Comparison of ENCODE assay signal across 13 cellular contexts in genomic region chr6:168319279-168320051, GRCh38. TPM values are rescaled to one million over a fixed set of nuclear protein-coding genes. Genes with fewer than 3 reads are reported as not detected.
DNase-seq lines count a peak whose midpoint lies in the region; ATAC-seq and TF ChIP-seq lines count a peak whose summit lies in the region.
"Had no signal": no experiment of that assay in that cellular context is flagged by ENCODE, and none has a peak within 500 bp of the region (broad histone marks: within the 10 kb centered on the region; RNA-seq: fewer than 3 reads in every experiment).

Gene DACT2, minus strand, starts transcription at chr6:168319777. Its CDS starts 144 bp downstream, at chr6:168319633.

- no peaks in the 10 kb centered on the region for H3K27me3 Mint-ChIP-seq in progenitor cell of endocrine pancreas

- no peak within 1 kb of the TSS for H3K27ac ChIP-seq in HUES48 (ENCODE audit: low read depth, low read length)
- no peak within 1 kb of the TSS for H3K27ac ChIP-seq in colonic mucosa

- no peaks in the 10 kb centered on the region for H3K36me3 ChIP-seq in HUES48 (ENCODE audit: control insufficient read depth, insufficient read depth, low read length)
- H3K36me3 ChIP-seq in colonic mucosa = no peaks in the 10 kb centered on the region

- H3K9ac ChIP-seq in HUES48 (ENCODE audit: low read depth, low read length) = no peak within 1 kb of the TSS
- peak within 1 kb of the TSS; percentile 30 to 74 for H3K9ac ChIP-seq in colonic mucosa (ENCODE audit: low read depth in 2 of 2, low read length in 2 of 2)

- intact Hi-C loops in colonic mucosa (cut with DNase I) = no loop called here

- TF ChIP-seq POLR2A in GM18505 (IDR thresholded peaks at IDR 0.05; ENCODE audit: borderline replicate concordance, extremely low read depth, insufficient read depth, insufficient read length) = no peak

- DNase-seq in colonic mucosa = no peak
- DNase-seq in iPS-NIHi11 (ENCODE audit: low spot score) = peak; percentile 53
- peak; percentile 65 for DNase-seq in progenitor cell of endocrine pancreas (ENCODE audit: low spot score, unreplicated experiment)
- DNase-seq in NCI-H2107 (lab: John Stamatoyannopoulos, UW) = no peak
- no peak for DNase-seq in activated CD4-positive, CD25-positive, alpha-beta regulatory T cell treated with anti-CD3 and anti-CD28 coated beads, Interleukin-2, amount 50 U/mL, for 72 hours
- no peak for DNase-seq in stimulated activated CD8-positive, alpha-beta memory T cell treated with anti-CD3 and anti-CD28 coated beads, Interleukin-4, amount 100 ng/mL, for 48 hours
- DNase-seq: CD4-positive, CD25-positive, alpha-beta regulatory T cell; T1000 had no signal

- peaks cover 34% of the 10 kb centered on the region for H3K4me1 Mint-ChIP-seq in progenitor cell of endocrine pancreas (ENCODE audit: low read depth)

- TF ChIP-seq CTCF in colonic mucosa (IDR thresholded peaks at IDR 0.05) (no peak), progenitor cell of endocrine pancreas (IDR thresholded peaks at IDR 0.05; ENCODE audit: unreplicated experiment) (no peak)

- H3K4me3 ChIP-seq in HUES48 (ENCODE audit: low read depth, low read length) (peak within 1 kb of the TSS; percentile 67), colonic mucosa (peak within 1 kb of the TSS; percentile 52)
- H3K4me3 ChIP-seq: GM12878 had no signal

- peaks cover 11% of the 10 kb centered on the region for H3K4me1 ChIP-seq in HUES48 (ENCODE audit: control insufficient read depth, insufficient read depth, low read length)
- H3K4me1 ChIP-seq in colonic mucosa = no peaks in the 10 kb centered on the region

- H3K27me3 ChIP-seq in HUES48 (ENCODE audit: control insufficient read depth, insufficient read depth, low read length) = peaks cover 25% of the 10 kb centered on the region
- peaks cover 5% of the 10 kb centered on the region for H3K27me3 ChIP-seq in colonic mucosa

- no peak for ATAC-seq in GM18505 (IDR thresholded peaks at IDR 0.05; ENCODE audit: unreplicated experiment)
- ATAC-seq: GM12878 had no signal

- H3K9me3 Mint-ChIP-seq in progenitor cell of endocrine pancreas (ENCODE audit: low read depth) = peaks cover 12% of the 10 kb centered on the region

- peak within 1 kb of the TSS; percentile 92 for H3K4me3 Mint-ChIP-seq in progenitor cell of endocrine pancreas (ENCODE audit: low read depth)

- no peaks in the 10 kb centered on the region; the same call in 1 of the 2 replicates for H3K9me3 ChIP-seq in HUES48 (ENCODE audit: control insufficient read depth, insufficient read depth, low read length)
- no peaks in the 10 kb centered on the region for H3K9me3 ChIP-seq in colonic mucosa

- peaks cover 6% of the 10 kb centered on the region for H3K36me3 Mint-ChIP-seq in progenitor cell of endocrine pancreas (ENCODE audit: insufficient read depth)
- H3K36me3 Mint-ChIP-seq: CD4-positive, CD25-positive, alpha-beta regulatory T cell had no signal

- peak within 1 kb of the TSS; percentile 93 for H3K27ac Mint-ChIP-seq in progenitor cell of endocrine pancreas
- H3K27ac Mint-ChIP-seq: CD4-positive, CD25-positive, alpha-beta regulatory T cell had no signal

RNA-seq across cellular contexts. Expression of gene DACT2, which starts in this region (rescaled TPM):
- total RNA-seq in colonic mucosa (1 to 10 TPM; 2.0 TPM), progenitor cell of endocrine pancreas (30.5 and 33.2 TPM in 2 replicates)
- total RNA-seq: CD4-positive, CD25-positive, alpha-beta regulatory T cell; dermis microvascular lymphatic vessel endothelial cell; GM12878; lung microvascular endothelial cell had no signal

Comparison
In these comparisons a context has a peak if more than half of its experiments do, and no peak if none do; other contexts are left out.
1. RNA of gene DACT2 (total RNA-seq): 30.5 to 33.2 TPM in progenitor cell of endocrine pancreas; 2.0 TPM in colonic mucosa; every median in the first group is over 10 times any median in the second.
2. DNase-seq: peak in iPS-NIHi11 (single experiment) and progenitor cell of endocrine pancreas (single experiment); none in colonic mucosa (single experiment), NCI-H2107 (single experiment), activated CD4-positive, CD25-positive, alpha-beta regulatory T cell treated with anti-CD3 and anti-CD28 coated beads, Interleukin-2, amount 50 U/mL, for 72 hours (single experiment) and stimulated activated CD8-positive, alpha-beta memory T cell treated with anti-CD3 and anti-CD28 coated beads, Interleukin-4, amount 100 ng/mL, for 48 hours (single experiment).